18 cellular contexts compared by ENCODE assay signal in the genomic region with DNA sequence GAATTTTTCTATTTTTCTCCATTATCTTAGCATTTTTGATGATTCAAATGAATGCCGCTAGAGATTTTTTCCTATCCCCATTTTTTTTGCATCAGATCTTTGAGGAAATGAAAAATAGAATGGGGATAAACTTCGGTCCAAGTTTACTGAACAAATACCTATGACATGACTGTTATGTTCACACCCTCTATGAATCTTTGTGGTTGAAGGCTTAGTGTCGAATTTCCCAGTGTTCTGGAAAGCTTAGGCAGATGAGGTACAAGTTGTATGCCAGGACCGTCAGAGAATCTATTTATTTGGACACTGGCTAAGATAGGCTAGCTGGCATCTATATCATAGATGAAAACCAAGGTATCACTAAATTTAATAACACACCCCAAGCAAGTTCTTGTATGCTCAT.
DNase-seq lines count a peak whose midpoint lies in the region; ATAC-seq, FAIRE-seq and TF ChIP-seq lines count a peak whose summit lies in the region.
"Had no signal": no experiment of that assay in that cellular context is flagged by ENCODE, and none has a peak within 500 bp of the region (broad histone marks: within the 10 kb centered on the region; RNA-seq: fewer than 3 reads in every experiment).

No MANE protein-coding gene starts in this region.

- H3K79me2 ChIP-seq in astrocyte (ENCODE audit: insufficient read depth, low read length) (no peaks in the 10 kb centered on the region), keratinocyte (ENCODE audit: control insufficient read depth, insufficient read depth, low read length) (no peaks in the 10 kb centered on the region)

- POLR2A ChIA-PET in activated CD8-positive, alpha-beta T cell treated with anti-CD3 and anti-CD28 coated beads, Interleukin-2, amount 10 ng/mL, durations not matched to agents 7 days and 5 days (lab: Charles Lee), result no interaction called here

- CTCF ChIA-PET in activated CD8-positive, alpha-beta T cell treated with anti-CD3 and anti-CD28 coated beads, Interleukin-2, amount 10 ng/mL, durations not matched to agents 7 days and 5 days (lab: Charles Lee), result no interaction called here

- peak overlapping the region; percentile 68 for H3K27ac Mint-ChIP-seq in astrocyte (ENCODE audit: unreplicated experiment)
- H3K27ac Mint-ChIP-seq in activated CD8-positive, alpha-beta T cell treated with anti-CD3 and anti-CD28 coated beads, Interleukin-2, amount 10 ng/mL, durations not matched to agents 7 days and 5 days, result no peak overlapping the region
- H3K27ac Mint-ChIP-seq: activated T-helper 1 cell treated with anti-CD3 and anti-CD28 coated beads, Interleukin-12 subunit alpha, Interleukin-12 subunit beta, Interleukin-2, Interleukin-4 antibody, amounts not matched to agents 30 ng/mL and 10 ng/mL and 1 ng/mL, durations not matched to agents 14 hours and 24 hours and 36 hours; nephron progenitor cell had no signal

- ATAC-seq in HG02588 (IDR thresholded peaks at IDR 0.05; ENCODE audit: unreplicated experiment), result no peak
- no peak for ATAC-seq in activated CD8-positive, alpha-beta T cell treated with anti-CD3 and anti-CD28 coated beads, Interleukin-2, amount 10 ng/mL, durations not matched to agents 7 days and 5 days

- H3K36me3 ChIP-seq in astrocyte (ENCODE audit: insufficient read depth, low read length), result no peaks in the 10 kb centered on the region
- no peaks in the 10 kb centered on the region for H3K36me3 ChIP-seq in keratinocyte (ENCODE audit: control insufficient read depth in 2 of 2, extremely low read depth in 1 of 2, insufficient read depth in 2 of 2, low read length in 2 of 2)

- no peaks in the 10 kb centered on the region for H3K27me3 Mint-ChIP-seq in astrocyte (ENCODE audit: low read depth, unreplicated experiment)
- no peaks in the 10 kb centered on the region for H3K27me3 Mint-ChIP-seq in activated CD8-positive, alpha-beta T cell treated with anti-CD3 and anti-CD28 coated beads, Interleukin-2, amount 10 ng/mL, durations not matched to agents 7 days and 5 days (ENCODE audit: low read depth)

- H3K9ac ChIP-seq in astrocyte (ENCODE audit: low read length) (peak overlapping the region; percentile 30), keratinocyte (ENCODE audit: control insufficient read depth, extremely low read depth, insufficient read depth, low read length) (peak overlapping the region; percentile 28)

- FAIRE-seq in HTR-8/SVneo (lab: Jason Lieb, UNC) (peak; percentile 84), astrocyte (lab: Jason Lieb, UNC) (peak; percentile 97), keratinocyte (lab: Jason Lieb, UNC) (peak; percentile 84)

- peak overlapping the region; percentile 81 for H3K27ac ChIP-seq in astrocyte (ENCODE audit: low read depth, low read length)
- H3K27ac ChIP-seq in keratinocyte (ENCODE audit: control insufficient read depth, insufficient read depth, low read length), result peak overlapping the region; percentile 67
- H3K27ac ChIP-seq: SK-N-MC had no signal

- no peaks in the 10 kb centered on the region for H3K9me3 Mint-ChIP-seq in astrocyte (ENCODE audit: unreplicated experiment)
- H3K9me3 Mint-ChIP-seq in activated CD8-positive, alpha-beta T cell treated with anti-CD3 and anti-CD28 coated beads, Interleukin-2, amount 10 ng/mL, durations not matched to agents 7 days and 5 days (ENCODE audit: insufficient read depth), result no peaks in the 10 kb centered on the region
- H3K9me3 Mint-ChIP-seq: activated T-helper 1 cell treated with anti-CD3 and anti-CD28 coated beads, Interleukin-12 subunit alpha, Interleukin-12 subunit beta, Interleukin-2, Interleukin-4 antibody, amounts not matched to agents 30 ng/mL and 10 ng/mL and 1 ng/mL, durations not matched to agents 14 hours and 24 hours and 36 hours; nephron progenitor cell had no signal

- no peak for TF ChIP-seq CTCF in astrocyte (IDR thresholded peaks at IDR 0.05; ENCODE audit: insufficient read depth, low read depth, low read length)
- no peak for TF ChIP-seq CTCF in keratinocyte (optimal IDR thresholded peaks at IDR 0.05 in 1 of 3, IDR thresholded peaks at IDR 0.05 in 1 of 3, conservative IDR thresholded peaks at IDR 0.05 in 1 of 3; ENCODE audit: extremely low read depth in 1 of 3, insufficient read depth in 2 of 3, low read length in 3 of 3)

- no peaks in the 10 kb centered on the region for H3K27me3 ChIP-seq in astrocyte (ENCODE audit: insufficient read depth, low read length)
- H3K27me3 ChIP-seq in keratinocyte (ENCODE audit: control insufficient read depth, extremely low read depth, insufficient read depth, low read length), result no peaks in the 10 kb centered on the region

- dilution Hi-C loops in keratinocyte (cut with MboI; ENCODE audit: extremely low pct_ligation_motif_present, low sequenced_read_pairs), result no loop called here

- H3K4me3 Mint-ChIP-seq in astrocyte (ENCODE audit: unreplicated experiment), result peak overlapping the region; percentile 13
- no peak overlapping the region for H3K4me3 Mint-ChIP-seq in activated CD8-positive, alpha-beta T cell treated with anti-CD3 and anti-CD28 coated beads, Interleukin-2, amount 10 ng/mL, durations not matched to agents 7 days and 5 days
- H3K4me3 Mint-ChIP-seq: activated T-helper 1 cell treated with anti-CD3 and anti-CD28 coated beads, Interleukin-12 subunit alpha, Interleukin-12 subunit beta, Interleukin-2, Interleukin-4 antibody, amounts not matched to agents 30 ng/mL and 10 ng/mL and 1 ng/mL, durations not matched to agents 14 hours and 24 hours and 36 hours; nephron progenitor cell had no signal

- peaks cover 35% of the 10 kb centered on the region for H3K4me1 Mint-ChIP-seq in astrocyte (ENCODE audit: low read depth, unreplicated experiment)
- no peaks in the 10 kb centered on the region for H3K4me1 Mint-ChIP-seq in activated CD8-positive, alpha-beta T cell treated with anti-CD3 and anti-CD28 coated beads, Interleukin-2, amount 10 ng/mL, durations not matched to agents 7 days and 5 days (ENCODE audit: low read depth)
- H3K4me1 Mint-ChIP-seq: nephron progenitor cell had no signal

- no peaks in the 10 kb centered on the region for H3K9me1 ChIP-seq in keratinocyte (ENCODE audit: control insufficient read depth, extremely low read depth, insufficient read depth, low read length)

- H3K4me1 ChIP-seq in astrocyte (ENCODE audit: insufficient read depth, low read length) (peaks cover 23% of the 10 kb centered on the region), keratinocyte (ENCODE audit: control insufficient read depth, extremely low read depth, insufficient read depth, low read length) (peaks cover 33% of the 10 kb centered on the region)

- H2AFZ ChIP-seq in astrocyte (ENCODE audit: low read depth, low read length) (no peak overlapping the region), keratinocyte (ENCODE audit: control insufficient read depth, low read length) (no peak overlapping the region)

- DNase-seq in AG08396 (ENCODE audit: low spot score) (peak; percentile 59), HTR-8/SVneo (ENCODE audit: insufficient read length, low spot score) (peak; percentile 67), astrocyte (ENCODE audit: low read depth) (peak; percentile 98), keratinocyte (ENCODE audit: low read depth, low spot score) (no peak), cerebellar cortex (ENCODE audit: low spot score) (no peak), NCI-H2081 (lab: John Stamatoyannopoulos, UW) (no peak)
- no peak for DNase-seq in activated CD8-positive, alpha-beta T cell treated with anti-CD3 and anti-CD28 coated beads, Interleukin-2, amount 10 ng/mL, durations not matched to agents 7 days and 5 days
- DNase-seq: activated CD4-positive, alpha-beta T cell treated with anti-CD3 and anti-CD28 coated beads for 1 hour; C1 segment of cervical spinal cord; caudate nucleus; foreskin melanocyte; NCI-H1436 treated with DMSO at 0.1 percent for 48 hours; NCI-H748 treated with DMSO at 0.1 percent for 48 hours; nephron progenitor cell; stimulated activated CD4-positive, alpha-beta T cell treated with anti-CD3 and anti-CD28 coated beads, Interleukin-15, amount 100 ng/mL, for 24 hours had no signal

- no peak overlapping the region for H3K4me3 ChIP-seq in astrocyte (ENCODE audit: insufficient read depth, low read depth, low read length)
- H3K4me3 ChIP-seq in keratinocyte (ENCODE audit: control insufficient read depth in 2 of 3, extremely low read depth in 1 of 3, insufficient read depth in 2 of 3, low read depth in 1 of 3, low read length in 3 of 3), result no peak overlapping the region
- H3K4me3 ChIP-seq: SK-N-MC had no signal

- no peaks in the 10 kb centered on the region for H3K36me3 Mint-ChIP-seq in astrocyte (ENCODE audit: low read depth, unreplicated experiment)
- no peaks in the 10 kb centered on the region for H3K36me3 Mint-ChIP-seq in activated CD8-positive, alpha-beta T cell treated with anti-CD3 and anti-CD28 coated beads, Interleukin-2, amount 10 ng/mL, durations not matched to agents 7 days and 5 days (ENCODE audit: low read depth)

- H3K9me3 ChIP-seq in astrocyte (ENCODE audit: insufficient read depth, low read depth, low read length) (no peaks in the 10 kb centered on the region), keratinocyte (ENCODE audit: control insufficient read depth, low read depth, low read length) (no peaks in the 10 kb centered on the region)

- no peaks in the 10 kb centered on the region for H4K20me1 ChIP-seq in astrocyte (ENCODE audit: insufficient read depth, low read length)
- H4K20me1 ChIP-seq in keratinocyte (ENCODE audit: control insufficient read depth, extremely low read depth, insufficient read depth, low read length), result no peaks in the 10 kb centered on the region

- H3K4me2 ChIP-seq in astrocyte (ENCODE audit: low read length) (peak overlapping the region; percentile 55), keratinocyte (ENCODE audit: control insufficient read depth, extremely low read depth, insufficient read depth, low read depth, low read length) (peak overlapping the region; percentile 52)

Comparison
In these comparisons a context has a peak if more than half of its experiments do, and no peak if none do; other contexts are left out.
1. DNase-seq: peak in AG08396 (single experiment), HTR-8/SVneo (single experiment) and astrocyte (single experiment); none in keratinocyte (single experiment), cerebellar cortex (single experiment), activated CD8-positive, alpha-beta T cell treated with anti-CD3 and anti-CD28 coated beads, Interleukin-2, amount 10 ng/mL, durations not matched to agents 7 days and 5 days (single experiment) and NCI-H2081 (0 of 2).